Comparison of ENCODE assay signal across 22 cellular contexts in genomic region chr9:137787376-137787775, GRCh38.
DNase-seq lines count a peak whose midpoint lies in the region; ATAC-seq, FAIRE-seq and TF ChIP-seq lines count a peak whose summit lies in the region.
"Had no signal": no experiment of that assay in that cellular context is flagged by ENCODE, and none has a peak within 500 bp of the region (broad histone marks: within the 10 kb centered on the region; RNA-seq: fewer than 3 reads in every experiment).

No MANE protein-coding gene starts in this region.

- H3K27me3 Mint-ChIP-seq in endothelial cell (ENCODE audit: unreplicated experiment): peaks cover 6% of the 10 kb centered on the region
- H3K27me3 Mint-ChIP-seq in naive thymus-derived CD8-positive, alpha-beta T cell: no peaks in the 10 kb centered on the region
- H3K27me3 Mint-ChIP-seq: B cell had no signal

- H3K4me1 ChIP-seq in osteoblast (ENCODE audit: insufficient read depth, low read length) (peaks cover 14% of the 10 kb centered on the region), transverse colon (peaks cover 0 to 23% (median 19%) of the 10 kb centered on the region in 4 donors), HepG2 (ENCODE audit: insufficient read depth, low read length) (peaks cover 62% of the 10 kb centered on the region)
- H3K4me1 ChIP-seq: Caco-2 had no signal

- H3K9me3 ChIP-seq in osteoblast (ENCODE audit: low read depth, low read length) (no peaks in the 10 kb centered on the region), transverse colon (no peaks in the 10 kb centered on the region), HepG2 (ENCODE audit: low read length) (no peaks in the 10 kb centered on the region)
- H3K9me3 ChIP-seq: Caco-2, SK-N-SH had no signal

- no peak for TF ChIP-seq RAD21 in HepG2 (CRISPR knock-in tag; IDR thresholded peaks at IDR 0.05)

- H2AFZ ChIP-seq in osteoblast (ENCODE audit: low read length): no peak overlapping the region
- H2AFZ ChIP-seq in HepG2 (ENCODE audit: low read length): no peak overlapping the region
- H2AFZ ChIP-seq: GM23338 had no signal

- no peak overlapping the region for H3K4me3 ChIP-seq in osteoblast (ENCODE audit: insufficient read depth, low read length)
- no peak overlapping the region for H3K4me3 ChIP-seq in transverse colon
- H3K4me3 ChIP-seq in HepG2 (replicated peaks in 1 of 3; ENCODE audit: insufficient read depth in 1 of 3, low read depth in 2 of 3, low read length in 3 of 3): no peak overlapping the region
- H3K4me3 ChIP-seq: GM23338 had no signal

- no peaks in the 10 kb centered on the region for H3K9me3 Mint-ChIP-seq in endothelial cell (ENCODE audit: unreplicated experiment)
- no peaks in the 10 kb centered on the region for H3K9me3 Mint-ChIP-seq in naive thymus-derived CD8-positive, alpha-beta T cell

- H3K36me3 ChIP-seq in osteoblast (ENCODE audit: insufficient read depth, low read length): peaks cover 20% of the 10 kb centered on the region
- H3K36me3 ChIP-seq in transverse colon: peaks cover 0 to 39% (median 16%) of the 10 kb centered on the region in 4 donors
- peaks cover 10 to 22% of the 10 kb centered on the region in 2 experiments for H3K36me3 ChIP-seq in HepG2 (replicated peaks in 1 of 2; ENCODE audit: control insufficient read depth in 1 of 2, insufficient read depth in 2 of 2, low read length in 2 of 2)

- no peak overlapping the region for H3K9ac ChIP-seq in HepG2 (ENCODE audit: insufficient read depth, low read depth, low read length)
- H3K9ac ChIP-seq: SK-N-SH had no signal

- H3K36me3 Mint-ChIP-seq in endothelial cell (ENCODE audit: low read depth, unreplicated experiment): peaks cover 29% of the 10 kb centered on the region
- H3K36me3 Mint-ChIP-seq in naive thymus-derived CD8-positive, alpha-beta T cell: peaks cover 6 to 48% (median 18%) of the 10 kb centered on the region in 3 donors

- H3K27ac Mint-ChIP-seq in endothelial cell (ENCODE audit: unreplicated experiment): no peak overlapping the region
- H3K27ac Mint-ChIP-seq in naive thymus-derived CD8-positive, alpha-beta T cell: no peak overlapping the region

- CTCF ChIA-PET in HepG2 (lab: Yijun Ruan, JAX; ENCODE audit: low intra/inter-chr PET ratio, low total read pairs): no interaction called here

- peak overlapping the region; percentile 31 for H3K27ac ChIP-seq in osteoblast (ENCODE audit: low read depth, low read length)
- H3K27ac ChIP-seq in transverse colon: peak overlapping the region in 3 of 4 donors; percentile 82 to 90 (median 89)
- H3K27ac ChIP-seq in HepG2 (ENCODE audit: extremely low read length, insufficient read depth, low read length): no peak overlapping the region
- H3K27ac ChIP-seq: 22Rv1 had no signal

- DNase-seq in NCI-H1436 (lab: John Stamatoyannopoulos, UW) (peak; percentile 22), NCI-H1436 treated with DMSO at 0.1 percent for 48 hours (lab: John Stamatoyannopoulos, UW) (no peak), endothelial cell (ENCODE audit: low spot score) (no peak), osteoblast (ENCODE audit: insufficient read length, low spot score, missing footprints) (peak; percentile 31), transverse colon (no peak), GDM1 (lab: John Stamatoyannopoulos, UW) (no peak), HepG2 (ENCODE audit: low spot score) (no peak)
- DNase-seq in naive thymus-derived CD8-positive, alpha-beta T cell: no peak
- DNase-seq: Caco-2, GF-D8, Karpas-422, NCI-H1048, NCI-H1694, NCI-H2081 treated with DMSO at 0.1 percent for 48 hours, NCI-H446 treated with DMSO at 0.1 percent for 48 hours, NCI-H774, SHP77, SK-N-SH had no signal

- POLR2A ChIA-PET in naive thymus-derived CD8-positive, alpha-beta T cell (lab: Charles Lee): no interaction called here
- POLR2A ChIA-PET in HepG2 (lab: Yijun Ruan, JAX): no interaction called here

- TF ChIP-seq EP300 in transverse colon (IDR thresholded peaks at IDR 0.05; ENCODE audit: low read depth) (no peak), HepG2 (IDR thresholded peaks at IDR 0.05; ENCODE audit: low read depth in 2 of 2, low read length in 2 of 2) (no peak), HepG2 (CRISPR knock-in tag; IDR thresholded peaks at IDR 0.05; ENCODE audit: borderline replicate concordance) (no peak)

- TF ChIP-seq CTCF in endothelial cell (IDR thresholded peaks at IDR 0.05; ENCODE audit: unreplicated experiment) (no peak), osteoblast (IDR thresholded peaks at IDR 0.05; ENCODE audit: extremely low read depth, low read depth, low read length) (no peak), transverse colon (IDR thresholded peaks at IDR 0.05) (no peak), HepG2 (CRISPR knock-in tag; IDR thresholded peaks at IDR 0.05) (no peak)

- BruUV-seq in HepG2 (replicated peaks; lab: Mats Ljungman, UMichigan): no TSS peak

- 89% methylated on average over 13 of the region's 14 CpGs; no CpG with 5 or more reads in 1 of the 2 donors for WGBS in transverse colon (ENCODE audit: low coverage in 1 of 2), 2 donors
- 95% methylated on average over 4 of the region's 14 CpGs for WGBS in HepG2 (ENCODE audit: low lambda C conversion rate)

- intact Hi-C loops in transverse colon (cut with DNase I; ENCODE audit: low total_unique reads): no loop called here
- intact Hi-C loops in HepG2 (cut with micrococcal nuclease; ENCODE audit: unreplicated experiment): loop anchor here (5.0 kb wide), 1 partner anchor 115 kb away; no protein-coding TSS in a partner anchor

- ATAC-seq in naive thymus-derived CD8-positive, alpha-beta T cell: no peak
- ATAC-seq in HepG2: no peak

- no peaks in the 10 kb centered on the region for H3K27me3 ChIP-seq in osteoblast (ENCODE audit: insufficient read depth, low read length)
- no peaks in the 10 kb centered on the region for H3K27me3 ChIP-seq in transverse colon
- H3K27me3 ChIP-seq in HepG2 (ENCODE audit: control insufficient read depth in 1 of 2, insufficient read depth in 2 of 2, low read length in 2 of 2): no peaks in the 10 kb centered on the region

- in situ Hi-C loops in transverse colon (cut with MboI; ENCODE audit: low pct_ligation_motif_present in 1 of 4, low pct_unique_long_range_greater_than_20kb in 1 of 4, low sequenced_read_pairs in 3 of 4): no loop called here
- in situ Hi-C loops in HepG2 (cut with HindIII; ENCODE audit: extremely low pct_ligation_motif_present, low pct_unique_long_range_greater_than_20kb): no loop called here

- TF ChIP-seq POLR2A in transverse colon (IDR thresholded peaks at IDR 0.05) (no peak), HepG2 (IDR thresholded peaks at IDR 0.05; ENCODE audit: insufficient read depth in 1 of 2, low read depth in 2 of 2, low read length in 2 of 2) (no peak)

- H3K79me2 ChIP-seq in osteoblast (ENCODE audit: insufficient read depth, low read length): peaks cover 12% of the 10 kb centered on the region
- H3K79me2 ChIP-seq in HepG2 (ENCODE audit: insufficient read depth, low read length): peaks cover 2% of the 10 kb centered on the region

- no peak overlapping the region for H3K4me2 ChIP-seq in osteoblast (ENCODE audit: insufficient read depth, low read length)
- no peak overlapping the region for H3K4me2 ChIP-seq in HepG2 (ENCODE audit: low read depth, low read length)
- H3K4me2 ChIP-seq: GM23338, SK-N-SH had no signal

- peak overlapping the region; percentile 2 for H3K4me3 Mint-ChIP-seq in endothelial cell (ENCODE audit: unreplicated experiment)
- no peak overlapping the region for H3K4me3 Mint-ChIP-seq in naive thymus-derived CD8-positive, alpha-beta T cell
- H3K4me3 Mint-ChIP-seq: B cell, GM23338 had no signal

- no peak for FAIRE-seq in HepG2 (lab: Jason Lieb, UNC)
- FAIRE-seq: RCC 7860 had no signal

- H4K20me1 ChIP-seq in osteoblast (ENCODE audit: insufficient read depth, low read length) (peaks cover 15% of the 10 kb centered on the region), HepG2 (ENCODE audit: insufficient read depth, low read length) (no peaks in the 10 kb centered on the region)

- H3K4me1 Mint-ChIP-seq in endothelial cell (ENCODE audit: unreplicated experiment): peaks cover 9% of the 10 kb centered on the region
- H3K4me1 Mint-ChIP-seq in naive thymus-derived CD8-positive, alpha-beta T cell: peaks cover 0 to 8% (median 5%) of the 10 kb centered on the region in 4 donors

TF ChIP-seq in HepG2, 621 proteins besides CTCF, POLR2A, EP300 and RAD21:
- no peak for TF ChIP-seq CHD2 (IDR thresholded peaks at IDR 0.05; ENCODE audit: low read depth, low read length)
- no peak for TF ChIP-seq EED (CRISPR knock-in tag; IDR thresholded peaks at IDR 0.05)
- no peak for TF ChIP-seq ZNF296 (CRISPR knock-in tag; conservative IDR thresholded peaks at IDR 0.05)
- no peak for TF ChIP-seq ZNF75D (CRISPR knock-in tag; IDR thresholded peaks at IDR 0.05; ENCODE audit: borderline replicate concordance)
- no peak for TF ChIP-seq ZNF33A (CRISPR knock-in tag; IDR thresholded peaks at IDR 0.05; ENCODE audit: borderline replicate concordance)
- TF ChIP-seq NFKB2 (CRISPR knock-in tag; IDR thresholded peaks at IDR 0.05; ENCODE audit: borderline replicate concordance): no peak
- no peak for TF ChIP-seq ZNF7 (CRISPR knock-in tag; IDR thresholded peaks at IDR 0.05)

Comparison
In these comparisons a context has a peak if more than half of its experiments do, and no peak if none do; other contexts are left out.
1. DNase-seq: peak in NCI-H1436 (single experiment) and osteoblast (single experiment); none in NCI-H1436 treated with DMSO at 0.1 percent for 48 hours (single experiment), endothelial cell (single experiment), transverse colon (single experiment), naive thymus-derived CD8-positive, alpha-beta T cell (0 of 10), GDM1 (single experiment) and HepG2 (single experiment).